Comparison of ENCODE assay signal across 15 cellular contexts in genomic region chr3:197167546-197167945, GRCh38.
DNase-seq lines count a peak whose midpoint lies in the region; ATAC-seq and TF ChIP-seq lines count a peak whose summit lies in the region.
"Had no signal": no experiment of that assay in that cellular context is flagged by ENCODE, and none has a peak within 500 bp of the region (broad histone marks: within the 10 kb centered on the region; RNA-seq: fewer than 3 reads in every experiment).

No MANE protein-coding gene starts in this region.

- no peak for TF ChIP-seq POLR2A in GM18505 (IDR thresholded peaks at IDR 0.05; ENCODE audit: borderline replicate concordance, extremely low read depth, insufficient read depth, insufficient read length)

- H3K9ac ChIP-seq in neural cell (ENCODE audit: low read length) (no peak overlapping the region), subcutaneous abdominal adipose tissue (ENCODE audit: low read length in 5 of 5) (no peak overlapping the region)

- no peak overlapping the region for H2AFZ ChIP-seq in neural cell (ENCODE audit: low read depth, low read length)
- H2AFZ ChIP-seq: GM23338 had no signal

- no peak overlapping the region for H3K4me3 Mint-ChIP-seq in CD4-positive, CD25-positive, alpha-beta regulatory T cell
- H3K4me3 Mint-ChIP-seq in T-helper 17 cell, result no peak overlapping the region
- H3K4me3 Mint-ChIP-seq in glutamatergic neuron (ENCODE audit: unreplicated experiment), result no peak overlapping the region
- H3K4me3 Mint-ChIP-seq: CD4-positive, alpha-beta memory T cell; GM23338 had no signal

- TF ChIP-seq CTCF in neural cell (IDR thresholded peaks at IDR 0.05; ENCODE audit: poor library complexity, severe bottlenecking) (no peak), glutamatergic neuron (IDR thresholded peaks at IDR 0.05; ENCODE audit: partially characterized antibody, unreplicated experiment) (no peak)

- H3K27ac Mint-ChIP-seq in CD4-positive, CD25-positive, alpha-beta regulatory T cell, result peak overlapping the region in 2 of 3 donors; percentile 20 to 76
- peak overlapping the region; percentile 93 for H3K27ac Mint-ChIP-seq in T-helper 17 cell
- H3K27ac Mint-ChIP-seq in glutamatergic neuron (ENCODE audit: unreplicated experiment), result no peak overlapping the region

- no peaks in the 10 kb centered on the region for H3K9me3 Mint-ChIP-seq in CD4-positive, CD25-positive, alpha-beta regulatory T cell
- H3K9me3 Mint-ChIP-seq in glutamatergic neuron (ENCODE audit: unreplicated experiment), result peaks cover 5% of the 10 kb centered on the region
- H3K9me3 Mint-ChIP-seq: GM23338 had no signal

- TF ChIP-seq RAD21 in neural cell (conservative IDR thresholded peaks at IDR 0.05), result no peak

- no peak overlapping the region for H3K27ac ChIP-seq in CD4-positive, CD25-positive, alpha-beta regulatory T cell (ENCODE audit: insufficient read depth, low read length, poor library complexity, severe bottlenecking)
- H3K27ac ChIP-seq in neural cell (ENCODE audit: low read length), result peak overlapping the region; percentile 85
- peak overlapping the region; percentile 25 for H3K27ac ChIP-seq in subcutaneous abdominal adipose tissue (ENCODE audit: low read depth, low read length)
- H3K27ac ChIP-seq: C4-2B had no signal

- H3K4me1 ChIP-seq in CD4-positive, CD25-positive, alpha-beta regulatory T cell (ENCODE audit: control insufficient read depth, insufficient read depth, low read length, poor library complexity, severe bottlenecking), result no peaks in the 10 kb centered on the region
- H3K4me1 ChIP-seq in subcutaneous abdominal adipose tissue (ENCODE audit: control insufficient read depth in 5 of 5, insufficient read depth in 5 of 5, low read length in 5 of 5), result peaks cover 0 to 29% (median 7%) of the 10 kb centered on the region in 5 donors

- no peaks in the 10 kb centered on the region for H3K27me3 Mint-ChIP-seq in CD4-positive, CD25-positive, alpha-beta regulatory T cell
- H3K27me3 Mint-ChIP-seq in T-helper 17 cell (no peaks in the 10 kb centered on the region), glutamatergic neuron (ENCODE audit: unreplicated experiment) (peaks cover 2% of the 10 kb centered on the region)
- H3K27me3 Mint-ChIP-seq: CD4-positive, alpha-beta memory T cell had no signal

- H4K20me1 ChIP-seq in neural cell (ENCODE audit: insufficient read depth), result no peaks in the 10 kb centered on the region

- H3K9me3 ChIP-seq in CD4-positive, CD25-positive, alpha-beta regulatory T cell (ENCODE audit: control insufficient read depth in 2 of 2, low read length in 2 of 2), result no peaks in the 10 kb centered on the region
- H3K9me3 ChIP-seq in T-helper 17 cell (ENCODE audit: control insufficient read depth, low read length, poor library complexity, severe bottlenecking) (no peaks in the 10 kb centered on the region), neural cell (ENCODE audit: low read length) (no peaks in the 10 kb centered on the region), subcutaneous abdominal adipose tissue (ENCODE audit: control insufficient read depth in 5 of 5, low read length in 5 of 5) (no peaks in the 10 kb centered on the region)

- H3K4me2 ChIP-seq in neural cell (ENCODE audit: low read length), result no peak overlapping the region
- H3K4me2 ChIP-seq: GM23338 had no signal

- H3K4me3 ChIP-seq in CD4-positive, CD25-positive, alpha-beta regulatory T cell (ENCODE audit: low read depth, low read length), result no peak overlapping the region
- H3K4me3 ChIP-seq in neural cell (ENCODE audit: low read length), result no peak overlapping the region
- no peak overlapping the region for H3K4me3 ChIP-seq in subcutaneous abdominal adipose tissue (ENCODE audit: low read depth in 1 of 5, low read length in 5 of 5)
- H3K4me3 ChIP-seq: GM23338 had no signal

- H3K79me2 ChIP-seq in neural cell (replicated peaks; ENCODE audit: insufficient read depth, low read length), result peaks cover 22% of the 10 kb centered on the region

- ATAC-seq in CD4-positive, CD25-positive, alpha-beta regulatory T cell (ENCODE audit: low read depth in 2 of 2), result no peak
- ATAC-seq in T-helper 17 cell (no peak), HG02870 (IDR thresholded peaks at IDR 0.05; ENCODE audit: unreplicated experiment) (no peak), GM18505 (IDR thresholded peaks at IDR 0.05; ENCODE audit: unreplicated experiment) (no peak)

- DNase-seq in CD4-positive, CD25-positive, alpha-beta regulatory T cell, result no peak
- DNase-seq in T-helper 17 cell, result no peak
- DNase-seq in glutamatergic neuron, result no peak
- DNase-seq: ACHN; CD4-positive, alpha-beta memory T cell; DMS153; DMS79; GDM1; HCEC 1CT had no signal

- peaks cover 25% of the 10 kb centered on the region for H3K36me3 Mint-ChIP-seq in CD4-positive, CD25-positive, alpha-beta regulatory T cell
- H3K36me3 Mint-ChIP-seq in T-helper 17 cell (ENCODE audit: low read depth), result peaks cover 6% of the 10 kb centered on the region
- peaks cover 4% of the 10 kb centered on the region for H3K36me3 Mint-ChIP-seq in glutamatergic neuron (ENCODE audit: unreplicated experiment)

- H3K27me3 ChIP-seq in CD4-positive, CD25-positive, alpha-beta regulatory T cell (ENCODE audit: control insufficient read depth, insufficient read depth, low read length), result no peaks in the 10 kb centered on the region
- H3K27me3 ChIP-seq in neural cell (ENCODE audit: insufficient read depth, low read depth, low read length), result no peaks in the 10 kb centered on the region
- no peaks in the 10 kb centered on the region for H3K27me3 ChIP-seq in subcutaneous abdominal adipose tissue (ENCODE audit: control insufficient read depth in 5 of 5, insufficient read depth in 4 of 5, low read length in 5 of 5)

- H3K36me3 ChIP-seq in CD4-positive, CD25-positive, alpha-beta regulatory T cell (ENCODE audit: control insufficient read depth, insufficient read depth, low read length), result peaks cover 3% of the 10 kb centered on the region
- H3K36me3 ChIP-seq in neural cell (ENCODE audit: insufficient read depth, low read length), result no peaks in the 10 kb centered on the region
- H3K36me3 ChIP-seq in subcutaneous abdominal adipose tissue (ENCODE audit: control insufficient read depth in 5 of 5, insufficient read depth in 5 of 5, low read length in 5 of 5), result peaks cover 0 to 7% (median 0%) of the 10 kb centered on the region in 5 donors

- no peaks in the 10 kb centered on the region for H3K9me2 ChIP-seq in neural cell (ENCODE audit: insufficient read depth, low read length)

- H3F3A ChIP-seq in neural cell (ENCODE audit: insufficient read depth, low read length, poor library complexity, severe bottlenecking), result no peaks in the 10 kb centered on the region

- peaks cover 23 to 36% (median 29%) of the 10 kb centered on the region in 4 donors for H3K4me1 Mint-ChIP-seq in CD4-positive, CD25-positive, alpha-beta regulatory T cell
- H3K4me1 Mint-ChIP-seq in T-helper 17 cell, result peaks cover 35% of the 10 kb centered on the region
- peaks cover 7% of the 10 kb centered on the region for H3K4me1 Mint-ChIP-seq in glutamatergic neuron (ENCODE audit: low read depth, unreplicated experiment)

- TF ChIP-seq EP300 in neural cell (conservative IDR thresholded peaks at IDR 0.05; ENCODE audit: poor library complexity, severe bottlenecking), result no peak

TF ChIP-seq in neural cell, 6 proteins besides CTCF, POLR2A, EP300 and RAD21:
- TF ChIP-seq EZH2 (IDR thresholded peaks at IDR 0.05; ENCODE audit: borderline replicate concordance, insufficient read depth, low read length, poor library complexity, severe bottlenecking), result no peak
- no peak for TF ChIP-seq POLR2AphosphoS5 (IDR thresholded peaks at IDR 0.05)
- no peak for TF ChIP-seq TAF1 (IDR thresholded peaks at IDR 0.05; ENCODE audit: low read depth)
- no peak for TF ChIP-seq MXI1 (conservative IDR thresholded peaks at IDR 0.05; ENCODE audit: poor library complexity, severe bottlenecking)
- no peak for TF ChIP-seq SMC3 (conservative IDR thresholded peaks at IDR 0.05; ENCODE audit: poor library complexity)
- no peak for TF ChIP-seq REST (IDR thresholded peaks at IDR 0.05; ENCODE audit: borderline replicate concordance)
